ENCODE assay signal across 15 cellular contexts in the genomic region with DNA sequence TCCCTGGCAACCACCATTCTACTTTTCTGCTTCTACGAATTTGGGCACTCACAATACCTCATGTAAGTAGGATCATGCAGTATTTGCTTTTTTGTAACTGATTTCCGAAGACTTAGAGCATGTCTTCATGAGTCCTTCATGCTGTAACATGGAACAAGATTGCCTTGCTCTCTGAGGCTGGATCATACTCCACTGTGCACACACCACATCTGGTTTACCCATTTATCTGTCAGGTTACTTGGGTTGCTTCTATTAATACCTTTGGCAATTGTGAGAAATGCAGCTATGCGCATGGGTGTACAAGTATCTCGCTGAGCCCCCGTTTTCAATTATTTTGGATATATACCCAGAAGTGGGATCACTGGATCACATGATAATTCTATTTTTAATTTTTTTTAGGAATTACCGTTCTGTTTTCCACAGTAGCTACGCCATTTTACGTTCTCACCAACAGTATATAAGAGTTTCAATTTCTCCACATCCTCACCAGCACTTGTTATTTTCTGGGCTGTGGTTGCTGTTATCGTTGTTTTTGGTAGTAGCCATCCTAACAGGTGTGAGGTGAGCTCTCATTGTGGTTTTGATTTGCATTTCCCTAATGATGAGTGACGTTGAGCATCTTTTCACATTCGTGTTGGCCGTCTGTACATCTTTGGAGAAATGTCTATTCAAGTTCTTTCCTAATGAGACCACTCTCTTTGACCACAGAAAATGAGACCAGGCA. TPM values are rescaled to one million over a fixed set of nuclear protein-coding genes. Genes with fewer than 3 reads are reported as not detected.
A peak's percentile ranks its signal among the peaks of the same experiment; 100 is the strongest.
DNase-seq lines count a peak whose midpoint lies in the region; ATAC-seq and TF ChIP-seq lines count a peak whose summit lies in the region.
"Had no signal": no experiment of that assay in that cellular context is flagged by ENCODE, and none has a peak within 500 bp of the region (broad histone marks: within the 10 kb centered on the region; RNA-seq: fewer than 3 reads in every experiment).

No MANE protein-coding gene starts in this region.

- DNase-seq in hepatocyte (ENCODE audit: low spot score), result no peak
- no peak for DNase-seq in left lobe of liver (ENCODE audit: low spot score)
- DNase-seq in stimulated activated CD4-positive, alpha-beta T cell treated with anti-CD3 and anti-CD28 coated beads, Interleukin-4, amount 100 ng/mL, for 4 hours, result no peak
- no peak for DNase-seq in NCI-H510A (lab: John Stamatoyannopoulos, UW)
- DNase-seq in activated T-cell treated with anti-CD3 and anti-CD28 coated beads for 4 hours, result no peak
- DNase-seq: activated CD4-positive, alpha-beta T cell treated with anti-CD3 and anti-CD28 coated beads for 4 hours; CD8-positive, alpha-beta memory T cell; NCI-H146; NCI-H774 had no signal

- no peak overlapping the region for H2AFZ ChIP-seq in hepatocyte

- peak overlapping the region; percentile 28 for H3K27ac ChIP-seq in hepatocyte
- H3K27ac ChIP-seq: SK-N-MC had no signal

- no peak overlapping the region for H3K4me2 ChIP-seq in hepatocyte

- WGBS in hepatocyte (ENCODE audit: low lambda C conversion rate, missing lambda C conversion rate), result 93% methylated on average over 12 of the region's 12 CpGs

- no peaks in the 10 kb centered on the region for H3K27me3 ChIP-seq in hepatocyte

- no peaks in the 10 kb centered on the region for H3K36me3 ChIP-seq in hepatocyte (replicated peaks; ENCODE audit: insufficient read depth, low read depth)

- H4K20me1 ChIP-seq in hepatocyte (ENCODE audit: insufficient read depth, poor library complexity, severe bottlenecking), result no peaks in the 10 kb centered on the region

- H3K4me1 ChIP-seq in hepatocyte (ENCODE audit: insufficient read depth), result peaks cover 7% of the 10 kb centered on the region

- no peak overlapping the region for H3K4me3 ChIP-seq in hepatocyte
- H3K4me3 ChIP-seq: SK-N-MC had no signal

- no peaks in the 10 kb centered on the region for H3K9me2 ChIP-seq in hepatocyte (replicated peaks; ENCODE audit: insufficient read depth)

- H3K79me2 ChIP-seq in hepatocyte, result no peaks in the 10 kb centered on the region

- ATAC-seq in GM18867 (IDR thresholded peaks at IDR 0.05; ENCODE audit: unreplicated experiment) (peak; percentile 64), GM21576 (IDR thresholded peaks at IDR 0.05; ENCODE audit: unreplicated experiment) (peak; percentile 31), HG03342 (IDR thresholded peaks at IDR 0.05; ENCODE audit: unreplicated experiment) (peak; percentile 40), left lobe of liver (no peak)

- no peaks in the 10 kb centered on the region for H3K9me3 ChIP-seq in hepatocyte (ENCODE audit: low read depth)

- no peak for TF ChIP-seq CTCF in hepatocyte (IDR thresholded peaks at IDR 0.05; ENCODE audit: poor library complexity)

RNA-seq across cellular contexts. Expression of a gene that starts 10.7 kb away (rescaled TPM):
- 7.2 TPM in 2 replicates for total RNA-seq in hepatocyte
- polyA plus RNA-seq in hepatocyte, result 7.1 and 8.2 TPM in 2 replicates
- 0.35 TPM for total RNA-seq in left lobe of liver
- total RNA-seq: CD8-positive, alpha-beta memory T cell had no signal
- polyA plus RNA-seq: CD8-positive, alpha-beta memory T cell had no signal

RNA-seq across cellular contexts. Expression of a gene that starts 48.8 kb away (rescaled TPM):
- total RNA-seq in hepatocyte, result 15.3 and 18.6 TPM in 2 replicates
- polyA plus RNA-seq in hepatocyte, result 6.9 and 14.4 TPM in 2 replicates
- 8.3 TPM for total RNA-seq in left lobe of liver

RNA-seq across cellular contexts. Expression of a gene that starts 53.9 kb away (rescaled TPM):
- 0.16 and 0.27 TPM in 2 replicates for total RNA-seq in hepatocyte
- 0.13 and 0.40 TPM in 2 replicates for polyA plus RNA-seq in hepatocyte
- total RNA-seq in left lobe of liver, result not detected
- total RNA-seq: CD8-positive, alpha-beta memory T cell; chondrocyte; H4 had no signal
- polyA plus RNA-seq: CD8-positive, alpha-beta memory T cell had no signal
